In the genomic region with DNA sequence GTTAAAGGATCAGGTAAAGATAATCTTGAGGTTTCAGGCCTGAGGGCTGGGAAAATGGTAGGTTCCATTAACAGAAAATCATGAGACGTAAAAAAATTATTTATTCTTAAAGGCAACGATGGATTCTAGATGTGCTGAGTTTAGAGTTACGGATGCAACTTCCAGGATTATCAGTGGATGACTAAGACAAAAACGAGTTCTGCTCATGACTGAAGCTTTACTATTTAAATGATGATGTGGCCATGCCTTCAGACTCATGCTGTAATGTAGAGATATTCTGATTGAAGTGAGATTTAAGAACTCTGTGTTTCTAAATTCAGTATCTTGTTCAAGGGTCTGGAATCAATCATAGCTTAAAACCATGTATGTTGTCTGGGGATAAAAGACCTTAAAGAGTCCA, we compare ENCODE assay signal across 19 cellular contexts. TPM values are rescaled to one million over a fixed set of nuclear protein-coding genes. Genes with fewer than 3 reads are reported as not detected.
A peak's percentile ranks its signal among the peaks of the same experiment; 100 is the strongest.
DNase-seq lines count a peak whose midpoint lies in the region; ATAC-seq, FAIRE-seq and TF ChIP-seq lines count a peak whose summit lies in the region.
"Had no signal": no experiment of that assay in that cellular context is flagged by ENCODE, and none has a peak within 500 bp of the region (broad histone marks: within the 10 kb centered on the region; RNA-seq: fewer than 3 reads in every experiment).

No MANE protein-coding gene starts in this region.

- H3K4me1 ChIP-seq in astrocyte (ENCODE audit: insufficient read depth, low read length) (peaks cover 6% of the 10 kb centered on the region), BE2C (peaks cover 13% of the 10 kb centered on the region)
- H3K4me1 ChIP-seq: Caco-2 had no signal

- H3K27ac ChIP-seq in astrocyte (ENCODE audit: low read depth, low read length): no peak overlapping the region
- H3K27ac ChIP-seq: C4-2B, GM23248 had no signal

- no peak overlapping the region for H3K4me2 ChIP-seq in astrocyte (ENCODE audit: low read length)

- H3K36me3 Mint-ChIP-seq in HFFc6 (ENCODE audit: low read depth) (peaks cover 47% of the 10 kb centered on the region), astrocyte (ENCODE audit: low read depth, unreplicated experiment) (peaks cover 8% of the 10 kb centered on the region)

- H4K20me1 ChIP-seq in astrocyte (ENCODE audit: insufficient read depth, low read length): no peaks in the 10 kb centered on the region

- H3K9me3 ChIP-seq in astrocyte (ENCODE audit: insufficient read depth, low read depth, low read length) (no peaks in the 10 kb centered on the region), BE2C (no peaks in the 10 kb centered on the region)
- H3K9me3 ChIP-seq: Caco-2 had no signal

- H3K4me3 ChIP-seq in astrocyte (ENCODE audit: insufficient read depth, low read depth, low read length) (no peak overlapping the region), BE2C (ENCODE audit: low read depth, low read length) (no peak overlapping the region)
- H3K4me3 ChIP-seq: GM23248 had no signal

- H3K27me3 ChIP-seq in astrocyte (ENCODE audit: insufficient read depth, low read length) (no peaks in the 10 kb centered on the region), BE2C (no peaks in the 10 kb centered on the region)

- H3K9me3 Mint-ChIP-seq in HFFc6 (no peaks in the 10 kb centered on the region), astrocyte (ENCODE audit: unreplicated experiment) (no peaks in the 10 kb centered on the region)
- H3K9me3 Mint-ChIP-seq: CD4-positive, alpha-beta T cell had no signal

- no peak for TF ChIP-seq CTCF in HFFc6 (IDR thresholded peaks at IDR 0.05)
- TF ChIP-seq CTCF in astrocyte (IDR thresholded peaks at IDR 0.05; ENCODE audit: insufficient read depth, low read depth, low read length): no peak
- TF ChIP-seq CTCF in BE2C (IDR thresholded peaks at IDR 0.05; ENCODE audit: low read depth, low read length): no peak

- peak; percentile 72 for FAIRE-seq in astrocyte (lab: Jason Lieb, UNC)
- FAIRE-seq: A204.1, D721Med, GM12891, GM19239, HepG2 had no signal

- H3K36me3 ChIP-seq in astrocyte (ENCODE audit: insufficient read depth, low read length) (peaks cover 47% of the 10 kb centered on the region), BE2C (peaks cover 28% of the 10 kb centered on the region)

- H3K27ac Mint-ChIP-seq in HFFc6: peak overlapping the region; percentile 64
- no peak overlapping the region for H3K27ac Mint-ChIP-seq in astrocyte (ENCODE audit: unreplicated experiment)
- H3K27ac Mint-ChIP-seq: CD4-positive, alpha-beta T cell had no signal

- no peak overlapping the region for H3K4me3 Mint-ChIP-seq in HFFc6
- no peak overlapping the region for H3K4me3 Mint-ChIP-seq in astrocyte (ENCODE audit: unreplicated experiment)
- H3K4me3 Mint-ChIP-seq: CD4-positive, alpha-beta T cell had no signal

- H3K27me3 Mint-ChIP-seq in HFFc6 (ENCODE audit: insufficient read depth) (no peaks in the 10 kb centered on the region; the same call in none of the 2 replicates), astrocyte (ENCODE audit: low read depth, unreplicated experiment) (no peaks in the 10 kb centered on the region)
- H3K27me3 Mint-ChIP-seq: CD4-positive, alpha-beta T cell had no signal

- H3K79me2 ChIP-seq in astrocyte (ENCODE audit: insufficient read depth, low read length): peaks cover 46% of the 10 kb centered on the region

- peaks cover 47% of the 10 kb centered on the region for H3K4me1 Mint-ChIP-seq in HFFc6 (ENCODE audit: low read depth)
- H3K4me1 Mint-ChIP-seq in astrocyte (ENCODE audit: low read depth, unreplicated experiment): peaks cover 3% of the 10 kb centered on the region

- H2AFZ ChIP-seq in astrocyte (ENCODE audit: low read depth, low read length): no peak overlapping the region
- H2AFZ ChIP-seq: GM23248 had no signal

- DNase-seq in EH (ENCODE audit: low read depth) (peak; percentile 54), EL (peak; percentile 46), HFFc6 (peak; percentile 30), astrocyte (ENCODE audit: low read depth) (no peak), BE2C (no peak), SIG-M5 (lab: John Stamatoyannopoulos, UW) (no peak)
- DNase-seq: ACHN; Caco-2; CD4-positive, alpha-beta T cell; GM23248; KG1 had no signal

- no peak for ATAC-seq in GM21367 (IDR thresholded peaks at IDR 0.05; ENCODE audit: unreplicated experiment)
- ATAC-seq: HCT116, HepG2 had no signal

- no peak overlapping the region for H3K9ac ChIP-seq in astrocyte (ENCODE audit: low read length)
- H3K9ac ChIP-seq: GM23248 had no signal

RNA-seq across cellular contexts. Expression of gene TMEM237, which starts 5.0 kb away (rescaled TPM):
- total RNA-seq in HFFc6 (2021; fragmentation: NEBNext Ultra II Directional; extraction: Animal tissue kit (Norgen Biotek cat#: 25700)): 10 to 100 TPM; 76.2 to 96.5 (median 83.3) TPM
- 35.2 and 37.7 TPM in 2 replicates for total RNA-seq in astrocyte
- polyA plus RNA-seq in BE2C (2012; ENCODE audit: insufficient read depth, insufficient read length, low read depth): 15.5 TPM

Comparison
In these comparisons a context has a peak if more than half of its experiments do, and no peak if none do; other contexts are left out.
1. DNase-seq: peak in EH (single experiment), EL (single experiment) and HFFc6 (single experiment); none in astrocyte (single experiment), BE2C (single experiment) and SIG-M5 (single experiment).